Comparison of ENCODE assay signal across 1 cellular context in genomic region chr6:16965679-16966078, GRCh38.
TF ChIP-seq lines count a peak whose summit lies in the region.

No MANE protein-coding gene starts in this region.

TF ChIP-seq in HepG2, 621 proteins besides CTCF, POLR2A, EP300 and RAD21 (continued from another document):
- TF ChIP-seq, protein P1, sequence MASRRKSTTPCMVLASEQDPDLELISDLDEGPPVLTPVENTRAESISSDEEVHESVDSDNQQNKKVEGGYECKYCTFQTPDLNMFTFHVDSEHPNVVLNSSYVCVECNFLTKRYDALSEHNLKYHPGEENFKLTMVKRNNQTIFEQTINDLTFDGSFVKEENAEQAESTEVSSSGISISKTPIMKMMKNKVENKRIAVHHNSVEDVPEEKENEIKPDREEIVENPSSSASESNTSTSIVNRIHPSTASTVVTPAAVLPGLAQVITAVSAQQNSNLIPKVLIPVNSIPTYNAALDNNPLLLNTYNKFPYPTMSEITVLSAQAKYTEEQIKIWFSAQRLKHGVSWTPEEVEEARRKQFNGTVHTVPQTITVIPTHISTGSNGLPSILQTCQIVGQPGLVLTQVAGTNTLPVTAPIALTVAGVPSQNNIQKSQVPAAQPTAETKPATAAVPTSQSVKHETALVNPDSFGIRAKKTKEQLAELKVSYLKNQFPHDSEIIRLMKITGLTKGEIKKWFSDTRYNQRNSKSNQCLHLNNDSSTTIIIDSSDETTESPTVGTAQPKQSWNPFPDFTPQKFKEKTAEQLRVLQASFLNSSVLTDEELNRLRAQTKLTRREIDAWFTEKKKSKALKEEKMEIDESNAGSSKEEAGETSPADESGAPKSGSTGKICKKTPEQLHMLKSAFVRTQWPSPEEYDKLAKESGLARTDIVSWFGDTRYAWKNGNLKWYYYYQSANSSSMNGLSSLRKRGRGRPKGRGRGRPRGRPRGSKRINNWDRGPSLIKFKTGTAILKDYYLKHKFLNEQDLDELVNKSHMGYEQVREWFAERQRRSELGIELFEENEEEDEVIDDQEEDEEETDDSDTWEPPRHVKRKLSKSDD (CRISPR knock-in tag; IDR thresholded peaks at IDR 0.05; ENCODE audit: low read depth): no peak
- TF ChIP-seq PBX3 (CRISPR knock-in tag; IDR thresholded peaks at IDR 0.05; ENCODE audit: borderline replicate concordance): no peak
- TF ChIP-seq ZNF281 (CRISPR knock-in tag; IDR thresholded peaks at IDR 0.05; ENCODE audit: borderline replicate concordance): no peak
- no peak for TF ChIP-seq SNAI1 (CRISPR knock-in tag; IDR thresholded peaks at IDR 0.05; ENCODE audit: borderline replicate concordance)
- TF ChIP-seq ZNF563 (CRISPR knock-in tag; IDR thresholded peaks at IDR 0.05): no peak
- no peak for TF ChIP-seq TOPORS (CRISPR knock-in tag; IDR thresholded peaks at IDR 0.05)
- TF ChIP-seq RNF2 (conservative IDR thresholded peaks at IDR 0.05; ENCODE audit: low read depth): no peak
TF ChIP-seq in HepG2: peak in this region for 0.
